In genomic region chr19:13774217-13775191, GRCh38 we compare ENCODE assay signal across 1 cellular context.
TF ChIP-seq lines count a peak whose summit lies in the region.

TSS of gene C19orf53 (plus strand) at chr19:13774456. CDS start at chr19:13774478, 22 bp downstream.

TF ChIP-seq in K562, 482 proteins besides CTCF, POLR2A, EP300 and RAD21 (continued from another document and continues in another):
- TF ChIP-seq ZNF277 (CRISPR knock-in tag; IDR thresholded peaks at IDR 0.05; ENCODE audit: borderline replicate concordance) (no peak), MEF2D (tag; conservative IDR thresholded peaks at IDR 0.05; ENCODE audit: low read depth) (no peak), ZNF76 (CRISPR knock-in tag; IDR thresholded peaks at IDR 0.05; ENCODE audit: borderline replicate concordance) (peak; percentile 99), ZNF696 (CRISPR knock-in tag; conservative IDR thresholded peaks at IDR 0.05) (no peak), NELFE (IDR thresholded peaks at IDR 0.05; ENCODE audit: insufficient read depth, insufficient read length) (no peak), ZNF280A (IDR thresholded peaks at IDR 0.05; ENCODE audit: low read depth, partially characterized antibody) (no peak), TEAD1 (CRISPR knock-in tag; IDR thresholded peaks at IDR 0.05) (peak; percentile 39 to 66; a peak in 1 of 4 replicates), ARID4B (CRISPR knock-in tag; IDR thresholded peaks at IDR 0.05) (peak; percentile 85; the same call in 1 of the 2 replicates), RUNX1 (IDR thresholded peaks at IDR 0.05; ENCODE audit: low read depth) (no peak), CHD1 (IDR thresholded peaks at IDR 0.05; ENCODE audit: low read length) (peak; percentile 73), IRF9 (tag; IDR thresholded peaks at IDR 0.05) (no peak), GMEB1 (CRISPR knock-in tag; IDR thresholded peaks at IDR 0.05) (peak; percentile 83), CBX2 (IDR thresholded peaks at IDR 0.05; ENCODE audit: insufficient read depth, low read length, poor library complexity, severe bottlenecking) (no peak), NCOA2 (IDR thresholded peaks at IDR 0.05; ENCODE audit: partially characterized antibody in 2 of 2) (no peak), MLLT1 (IDR thresholded peaks at IDR 0.05) (no peak), ATF4 (CRISPR knock-in tag; IDR thresholded peaks at IDR 0.05) (peak; percentile 16; the same call in 1 of the 2 replicates), CBX8 (IDR thresholded peaks at IDR 0.05; ENCODE audit: borderline replicate concordance, extremely low read depth, low read depth, low read length, poor library complexity, severe bottlenecking) (no peak), FOXA1 (IDR thresholded peaks at IDR 0.05; ENCODE audit: borderline replicate concordance) (no peak), ARID1B (IDR thresholded peaks at IDR 0.05) (peak; percentile 39; the same call in 1 of the 2 replicates), ZNF274 (IDR thresholded peaks at IDR 0.05; ENCODE audit: borderline replicate concordance, low read depth, low read length) (no peak), ZNF77 (CRISPR knock-in tag; IDR thresholded peaks at IDR 0.05) (no peak), RFX7 (CRISPR knock-in tag; IDR thresholded peaks at IDR 0.05) (no peak), HNRNPLL (IDR thresholded peaks at IDR 0.05; ENCODE audit: low read depth, low read length, poor library complexity, severe bottlenecking) (peak; percentile 94), CEBPB (tag; IDR thresholded peaks at IDR 0.05) (no peak), FOXJ3 (CRISPR knock-in tag; IDR thresholded peaks at IDR 0.05) (no peak), PRPF4 (IDR thresholded peaks at IDR 0.05; ENCODE audit: insufficient read depth, low read depth, low read length, poor library complexity, severe bottlenecking) (no peak), XRCC4 (IDR thresholded peaks at IDR 0.05; ENCODE audit: extremely low read depth, insufficient read depth, insufficient read length) (no peak), FOXP1 (CRISPR knock-in tag; IDR thresholded peaks at IDR 0.05) (no peak), RBM25 (IDR thresholded peaks at IDR 0.05; ENCODE audit: low read depth, low read length, severe bottlenecking) (no peak), ILF3 (IDR thresholded peaks at IDR 0.05; ENCODE audit: borderline replicate concordance) (0 out of 2 replicates have a peak, but pooled peaks have one; percentile 70), ZNF318 (IDR thresholded peaks at IDR 0.05; ENCODE audit: borderline replicate concordance in 1 of 2, low read depth in 1 of 2) (no peak), SAFB (IDR thresholded peaks at IDR 0.05; ENCODE audit: borderline replicate concordance, low read depth, low read length) (no peak), CEBPG (CRISPR knock-in tag; IDR thresholded peaks at IDR 0.05) (no peak), CEBPG (tag; conservative IDR thresholded peaks at IDR 0.05 in 1 of 2, IDR thresholded peaks at IDR 0.05 in 1 of 2) (no peak), EGR1 (conservative IDR thresholded peaks at IDR 0.05) (peak; percentile 99), ZNF717 (CRISPR knock-in tag; IDR thresholded peaks at IDR 0.05) (peak; percentile 67; the same call in 1 of the 2 replicates), ZNF197 (CRISPR knock-in tag; IDR thresholded peaks at IDR 0.05; ENCODE audit: low read depth) (peak; percentile 93), ZNF212 (CRISPR knock-in tag; IDR thresholded peaks at IDR 0.05) (no peak), RCOR1 (IDR thresholded peaks at IDR 0.05; ENCODE audit: borderline replicate concordance in 1 of 2, low read depth in 2 of 2, low read length in 2 of 2) (peak; percentile 18 to 36; a peak in 2 of 4 replicates), HCFC1 (IDR thresholded peaks at IDR 0.05; ENCODE audit: low read depth, low read length) (peak; percentile 99)
